ENCODE assay signal across 1 cellular context in the genomic region with DNA sequence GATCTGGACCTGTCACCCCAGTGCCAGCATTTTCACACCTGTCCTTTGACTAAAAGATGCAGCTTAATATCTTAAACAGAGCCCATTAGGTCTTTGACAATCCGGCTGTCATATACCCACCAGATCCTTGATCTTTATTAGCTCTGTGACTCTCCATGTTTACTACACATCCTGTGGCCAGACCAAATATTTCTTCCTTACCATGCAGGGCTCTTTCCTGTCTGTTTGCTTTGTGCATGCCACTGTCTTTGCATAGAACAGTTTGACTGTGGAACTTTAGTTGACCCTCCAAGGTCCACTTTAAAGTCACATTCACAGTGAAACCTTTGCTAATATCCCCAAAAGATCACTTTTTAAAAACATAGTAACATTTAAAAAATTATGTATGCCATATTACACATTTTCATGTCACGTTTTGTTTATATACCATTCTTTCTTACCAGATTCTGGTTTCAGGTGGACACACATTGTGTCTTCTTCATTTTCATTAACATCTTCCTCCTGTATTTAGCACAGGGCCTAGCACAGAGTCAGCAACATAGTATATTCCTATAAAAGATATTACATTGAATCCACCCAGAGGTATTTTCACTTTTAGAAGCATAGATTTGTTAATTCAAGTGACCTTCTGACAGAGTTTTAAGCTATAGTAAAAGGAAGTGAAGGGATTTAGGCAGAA.
TF ChIP-seq lines count a peak whose summit lies in the region.

No MANE protein-coding gene starts in this region.

TF ChIP-seq in HepG2, 621 proteins besides CTCF, POLR2A, EP300 and RAD21 (continued from another document and continues in another):
- no peak for TF ChIP-seq HOXA9 (CRISPR knock-in tag; IDR thresholded peaks at IDR 0.05; ENCODE audit: borderline replicate concordance)
- no peak for TF ChIP-seq NR3C1 (CRISPR knock-in tag; IDR thresholded peaks at IDR 0.05)
- TF ChIP-seq ZNF768 (CRISPR knock-in tag; IDR thresholded peaks at IDR 0.05), result no peak
- no peak for TF ChIP-seq ZNF703 (CRISPR knock-in tag; IDR thresholded peaks at IDR 0.05; ENCODE audit: borderline replicate concordance)
- peak; percentile 35; the same call in 1 of the 2 replicates for TF ChIP-seq SIX1 (CRISPR knock-in tag; IDR thresholded peaks at IDR 0.05; ENCODE audit: borderline replicate concordance)
- peak; percentile 28; the same call in 1 of the 2 replicates for TF ChIP-seq MIER2 (CRISPR knock-in tag; IDR thresholded peaks at IDR 0.05)
- no peak for TF ChIP-seq POLR2AphosphoS2 (IDR thresholded peaks at IDR 0.05; ENCODE audit: low read depth, low read length)
- no peak for TF ChIP-seq CENPT (CRISPR knock-in tag; IDR thresholded peaks at IDR 0.05; ENCODE audit: low read depth)
- no peak for TF ChIP-seq NBN (conservative IDR thresholded peaks at IDR 0.05)
- TF ChIP-seq ZNF367 (CRISPR knock-in tag; IDR thresholded peaks at IDR 0.05; ENCODE audit: borderline replicate concordance), result no peak
- TF ChIP-seq, protein P1, sequence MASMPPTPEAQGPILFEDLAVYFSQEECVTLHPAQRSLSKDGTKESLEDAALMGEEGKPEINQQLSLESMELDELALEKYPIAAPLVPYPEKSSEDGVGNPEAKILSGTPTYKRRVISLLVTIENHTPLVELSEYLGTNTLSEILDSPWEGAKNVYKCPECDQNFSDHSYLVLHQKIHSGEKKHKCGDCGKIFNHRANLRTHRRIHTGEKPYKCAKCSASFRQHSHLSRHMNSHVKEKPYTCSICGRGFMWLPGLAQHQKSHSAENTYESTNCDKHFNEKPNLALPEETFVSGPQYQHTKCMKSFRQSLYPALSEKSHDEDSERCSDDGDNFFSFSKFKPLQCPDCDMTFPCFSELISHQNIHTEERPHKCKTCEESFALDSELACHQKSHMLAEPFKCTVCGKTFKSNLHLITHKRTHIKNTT (CRISPR knock-in tag; IDR thresholded peaks at IDR 0.05), result no peak
- 0 out of 2 replicates have a peak, but pooled peaks have one; percentile 41 for TF ChIP-seq CBFB (CRISPR knock-in tag; IDR thresholded peaks at IDR 0.05)
- TF ChIP-seq, protein P2, sequence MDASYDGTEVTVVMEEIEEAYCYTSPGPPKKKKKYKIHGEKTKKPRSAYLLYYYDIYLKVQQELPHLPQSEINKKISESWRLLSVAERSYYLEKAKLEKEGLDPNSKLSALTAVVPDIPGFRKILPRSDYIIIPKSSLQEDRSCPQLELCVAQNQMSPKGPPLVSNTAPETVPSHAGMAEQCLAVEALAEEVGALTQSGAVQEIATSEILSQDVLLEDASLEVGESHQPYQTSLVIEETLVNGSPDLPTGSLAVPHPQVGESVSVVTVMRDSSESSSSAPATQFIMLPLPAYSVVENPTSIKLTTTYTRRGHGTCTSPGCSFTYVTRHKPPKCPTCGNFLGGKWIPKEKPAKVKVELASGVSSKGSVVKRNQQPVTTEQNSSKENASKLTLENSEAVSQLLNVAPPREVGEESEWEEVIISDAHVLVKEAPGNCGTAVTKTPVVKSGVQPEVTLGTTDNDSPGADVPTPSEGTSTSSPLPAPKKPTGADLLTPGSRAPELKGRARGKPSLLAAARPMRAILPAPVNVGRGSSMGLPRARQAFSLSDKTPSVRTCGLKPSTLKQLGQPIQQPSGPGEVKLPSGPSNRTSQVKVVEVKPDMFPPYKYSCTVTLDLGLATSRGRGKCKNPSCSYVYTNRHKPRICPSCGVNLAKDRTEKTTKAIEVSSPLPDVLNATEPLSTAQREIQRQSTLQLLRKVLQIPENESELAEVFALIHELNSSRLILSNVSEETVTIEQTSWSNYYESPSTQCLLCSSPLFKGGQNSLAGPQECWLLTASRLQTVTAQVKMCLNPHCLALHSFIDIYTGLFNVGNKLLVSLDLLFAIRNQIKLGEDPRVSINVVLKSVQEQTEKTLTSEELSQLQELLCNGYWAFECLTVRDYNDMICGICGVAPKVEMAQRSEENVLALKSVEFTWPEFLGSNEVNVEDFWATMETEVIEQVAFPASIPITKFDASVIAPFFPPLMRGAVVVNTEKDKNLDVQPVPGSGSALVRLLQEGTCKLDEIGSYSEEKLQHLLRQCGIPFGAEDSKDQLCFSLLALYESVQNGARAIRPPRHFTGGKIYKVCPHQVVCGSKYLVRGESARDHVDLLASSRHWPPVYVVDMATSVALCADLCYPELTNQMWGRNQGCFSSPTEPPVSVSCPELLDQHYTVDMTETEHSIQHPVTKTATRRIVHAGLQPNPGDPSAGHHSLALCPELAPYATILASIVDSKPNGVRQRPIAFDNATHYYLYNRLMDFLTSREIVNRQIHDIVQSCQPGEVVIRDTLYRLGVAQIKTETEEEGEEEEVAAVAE (CRISPR knock-in tag; IDR thresholded peaks at IDR 0.05; ENCODE audit: borderline replicate concordance), result 0 out of 2 replicates have a peak, but pooled peaks have one; percentile 62
- peak; percentile 57 for TF ChIP-seq ASH2L (IDR thresholded peaks at IDR 0.05; ENCODE audit: insufficient read length, low read depth, low read length)
- peak; percentile 91 for TF ChIP-seq DPF2 (CRISPR knock-in tag; IDR thresholded peaks at IDR 0.05; ENCODE audit: borderline replicate concordance, low read depth)
- TF ChIP-seq ZNF331 (CRISPR knock-in tag; IDR thresholded peaks at IDR 0.05), result peak; percentile 66; the same call in 1 of the 2 replicates
- TF ChIP-seq THAP11 (CRISPR knock-in tag; IDR thresholded peaks at IDR 0.05), result peak; percentile 43; the same call in 1 of the 2 replicates
- TF ChIP-seq MEIS2 (CRISPR knock-in tag; IDR thresholded peaks at IDR 0.05), result peak; percentile 41; the same call in 1 of the 2 replicates
- TF ChIP-seq, protein P3, sequence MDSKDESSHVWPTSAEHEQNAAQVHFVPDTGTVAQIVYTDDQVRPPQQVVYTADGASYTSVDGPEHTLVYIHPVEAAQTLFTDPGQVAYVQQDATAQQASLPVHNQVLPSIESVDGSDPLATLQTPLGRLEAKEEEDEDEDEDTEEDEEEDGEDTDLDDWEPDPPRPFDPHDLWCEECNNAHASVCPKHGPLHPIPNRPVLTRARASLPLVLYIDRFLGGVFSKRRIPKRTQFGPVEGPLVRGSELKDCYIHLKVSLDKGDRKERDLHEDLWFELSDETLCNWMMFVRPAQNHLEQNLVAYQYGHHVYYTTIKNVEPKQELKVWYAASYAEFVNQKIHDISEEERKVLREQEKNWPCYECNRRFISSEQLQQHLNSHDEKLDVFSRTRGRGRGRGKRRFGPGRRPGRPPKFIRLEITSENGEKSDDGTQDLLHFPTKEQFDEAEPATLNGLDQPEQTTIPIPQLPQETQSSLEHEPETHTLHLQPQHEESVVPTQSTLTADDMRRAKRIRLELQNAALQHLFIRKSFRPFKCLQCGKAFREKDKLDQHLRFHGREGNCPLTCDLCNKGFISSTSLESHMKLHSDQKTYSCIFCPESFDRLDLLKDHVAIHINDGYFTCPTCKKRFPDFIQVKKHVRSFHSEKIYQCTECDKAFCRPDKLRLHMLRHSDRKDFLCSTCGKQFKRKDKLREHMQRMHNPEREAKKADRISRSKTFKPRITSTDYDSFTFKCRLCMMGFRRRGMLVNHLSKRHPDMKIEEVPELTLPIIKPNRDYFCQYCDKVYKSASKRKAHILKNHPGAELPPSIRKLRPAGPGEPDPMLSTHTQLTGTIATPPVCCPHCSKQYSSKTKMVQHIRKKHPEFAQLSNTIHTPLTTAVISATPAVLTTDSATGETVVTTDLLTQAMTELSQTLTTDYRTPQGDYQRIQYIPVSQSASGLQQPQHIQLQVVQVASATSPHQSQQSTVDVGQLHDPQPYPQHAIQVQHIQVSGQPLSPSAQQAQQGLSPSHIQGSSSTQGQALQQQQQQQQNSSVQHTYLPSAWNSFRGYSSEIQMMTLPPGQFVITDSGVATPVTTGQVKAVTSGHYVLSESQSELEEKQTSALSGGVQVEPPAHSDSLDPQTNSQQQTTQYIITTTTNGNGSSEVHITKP (CRISPR knock-in tag; IDR thresholded peaks at IDR 0.05; ENCODE audit: low read depth), result peak; percentile 53; the same call in 1 of the 2 replicates
- TF ChIP-seq, protein P4, sequence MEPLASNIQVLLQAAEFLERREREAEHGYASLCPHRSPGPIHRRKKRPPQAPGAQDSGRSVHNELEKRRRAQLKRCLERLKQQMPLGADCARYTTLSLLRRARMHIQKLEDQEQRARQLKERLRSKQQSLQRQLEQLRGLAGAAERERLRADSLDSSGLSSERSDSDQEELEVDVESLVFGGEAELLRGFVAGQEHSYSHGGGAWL (CRISPR knock-in tag; IDR thresholded peaks at IDR 0.05), result no peak
- TF ChIP-seq, protein P5, sequence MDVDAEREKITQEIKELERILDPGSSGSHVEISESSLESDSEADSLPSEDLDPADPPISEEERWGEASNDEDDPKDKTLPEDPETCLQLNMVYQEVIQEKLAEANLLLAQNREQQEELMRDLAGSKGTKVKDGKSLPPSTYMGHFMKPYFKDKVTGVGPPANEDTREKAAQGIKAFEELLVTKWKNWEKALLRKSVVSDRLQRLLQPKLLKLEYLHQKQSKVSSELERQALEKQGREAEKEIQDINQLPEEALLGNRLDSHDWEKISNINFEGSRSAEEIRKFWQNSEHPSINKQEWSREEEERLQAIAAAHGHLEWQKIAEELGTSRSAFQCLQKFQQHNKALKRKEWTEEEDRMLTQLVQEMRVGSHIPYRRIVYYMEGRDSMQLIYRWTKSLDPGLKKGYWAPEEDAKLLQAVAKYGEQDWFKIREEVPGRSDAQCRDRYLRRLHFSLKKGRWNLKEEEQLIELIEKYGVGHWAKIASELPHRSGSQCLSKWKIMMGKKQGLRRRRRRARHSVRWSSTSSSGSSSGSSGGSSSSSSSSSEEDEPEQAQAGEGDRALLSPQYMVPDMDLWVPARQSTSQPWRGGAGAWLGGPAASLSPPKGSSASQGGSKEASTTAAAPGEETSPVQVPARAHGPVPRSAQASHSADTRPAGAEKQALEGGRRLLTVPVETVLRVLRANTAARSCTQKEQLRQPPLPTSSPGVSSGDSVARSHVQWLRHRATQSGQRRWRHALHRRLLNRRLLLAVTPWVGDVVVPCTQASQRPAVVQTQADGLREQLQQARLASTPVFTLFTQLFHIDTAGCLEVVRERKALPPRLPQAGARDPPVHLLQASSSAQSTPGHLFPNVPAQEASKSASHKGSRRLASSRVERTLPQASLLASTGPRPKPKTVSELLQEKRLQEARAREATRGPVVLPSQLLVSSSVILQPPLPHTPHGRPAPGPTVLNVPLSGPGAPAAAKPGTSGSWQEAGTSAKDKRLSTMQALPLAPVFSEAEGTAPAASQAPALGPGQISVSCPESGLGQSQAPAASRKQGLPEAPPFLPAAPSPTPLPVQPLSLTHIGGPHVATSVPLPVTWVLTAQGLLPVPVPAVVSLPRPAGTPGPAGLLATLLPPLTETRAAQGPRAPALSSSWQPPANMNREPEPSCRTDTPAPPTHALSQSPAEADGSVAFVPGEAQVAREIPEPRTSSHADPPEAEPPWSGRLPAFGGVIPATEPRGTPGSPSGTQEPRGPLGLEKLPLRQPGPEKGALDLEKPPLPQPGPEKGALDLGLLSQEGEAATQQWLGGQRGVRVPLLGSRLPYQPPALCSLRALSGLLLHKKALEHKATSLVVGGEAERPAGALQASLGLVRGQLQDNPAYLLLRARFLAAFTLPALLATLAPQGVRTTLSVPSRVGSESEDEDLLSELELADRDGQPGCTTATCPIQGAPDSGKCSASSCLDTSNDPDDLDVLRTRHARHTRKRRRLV (CRISPR knock-in tag; IDR thresholded peaks at IDR 0.05), result no peak
- no peak for TF ChIP-seq ELF4 (CRISPR knock-in tag; IDR thresholded peaks at IDR 0.05; ENCODE audit: borderline replicate concordance)
- TF ChIP-seq, protein P6, sequence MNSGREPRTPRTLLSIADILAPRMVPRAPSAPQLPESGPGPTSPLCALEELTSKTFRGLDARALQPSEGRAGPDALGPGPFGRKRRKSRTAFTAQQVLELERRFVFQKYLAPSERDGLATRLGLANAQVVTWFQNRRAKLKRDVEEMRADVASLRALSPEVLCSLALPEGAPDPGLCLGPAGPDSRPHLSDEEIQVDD (CRISPR knock-in tag; IDR thresholded peaks at IDR 0.05; ENCODE audit: borderline replicate concordance), result no peak
- TF ChIP-seq, protein P7, sequence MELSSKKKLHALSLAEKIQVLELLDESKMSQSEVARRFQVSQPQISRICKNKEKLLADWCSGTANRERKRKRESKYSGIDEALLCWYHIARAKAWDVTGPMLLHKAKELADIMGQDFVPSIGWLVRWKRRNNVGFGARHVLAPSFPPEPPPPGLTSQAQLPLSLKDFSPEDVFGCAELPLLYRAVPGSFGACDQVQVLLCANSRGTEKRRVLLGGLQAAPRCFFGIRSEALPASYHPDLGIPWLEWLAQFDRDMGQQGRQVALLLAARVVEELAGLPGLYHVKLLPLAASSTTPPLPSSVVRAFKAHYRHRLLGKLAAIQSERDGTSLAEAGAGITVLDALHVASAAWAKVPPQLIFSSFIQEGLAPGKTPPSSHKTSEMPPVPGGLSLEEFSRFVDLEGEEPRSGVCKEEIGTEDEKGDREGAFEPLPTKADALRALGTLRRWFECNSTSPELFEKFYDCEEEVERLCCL (CRISPR knock-in tag; IDR thresholded peaks at IDR 0.05; ENCODE audit: borderline replicate concordance), result no peak
- TF ChIP-seq ZNF879 (CRISPR knock-in tag; IDR thresholded peaks at IDR 0.05), result no peak
- no peak for TF ChIP-seq TBP (CRISPR knock-in tag; IDR thresholded peaks at IDR 0.05)
- TF ChIP-seq JDP2 (CRISPR knock-in tag; IDR thresholded peaks at IDR 0.05; ENCODE audit: borderline replicate concordance), result no peak
- peak; percentile 54; the same call in 1 of the 2 replicates for TF ChIP-seq LCORL (IDR thresholded peaks at IDR 0.05)
- TF ChIP-seq LCORL (CRISPR knock-in tag; IDR thresholded peaks at IDR 0.05), result peak; percentile 76
- no peak for TF ChIP-seq ZNF136 (CRISPR knock-in tag; IDR thresholded peaks at IDR 0.05; ENCODE audit: low read depth)
- TF ChIP-seq AGO1 (IDR thresholded peaks at IDR 0.05; ENCODE audit: low read depth, low read length, poor library complexity, severe bottlenecking), result no peak
- no peak for TF ChIP-seq FOXM1 (CRISPR knock-in tag; IDR thresholded peaks at IDR 0.05)
- TF ChIP-seq KDM6A (CRISPR knock-in tag; IDR thresholded peaks at IDR 0.05; ENCODE audit: low read depth), result peak; percentile 85
- TF ChIP-seq, protein P8, sequence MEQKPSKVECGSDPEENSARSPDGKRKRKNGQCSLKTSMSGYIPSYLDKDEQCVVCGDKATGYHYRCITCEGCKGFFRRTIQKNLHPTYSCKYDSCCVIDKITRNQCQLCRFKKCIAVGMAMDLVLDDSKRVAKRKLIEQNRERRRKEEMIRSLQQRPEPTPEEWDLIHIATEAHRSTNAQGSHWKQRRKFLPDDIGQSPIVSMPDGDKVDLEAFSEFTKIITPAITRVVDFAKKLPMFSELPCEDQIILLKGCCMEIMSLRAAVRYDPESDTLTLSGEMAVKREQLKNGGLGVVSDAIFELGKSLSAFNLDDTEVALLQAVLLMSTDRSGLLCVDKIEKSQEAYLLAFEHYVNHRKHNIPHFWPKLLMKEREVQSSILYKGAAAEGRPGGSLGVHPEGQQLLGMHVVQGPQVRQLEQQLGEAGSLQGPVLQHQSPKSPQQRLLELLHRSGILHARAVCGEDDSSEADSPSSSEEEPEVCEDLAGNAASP (CRISPR knock-in tag; IDR thresholded peaks at IDR 0.05; ENCODE audit: borderline replicate concordance), result peak; percentile 62; the same call in 1 of the 2 replicates
- no peak for TF ChIP-seq ZNF20 (CRISPR knock-in tag; IDR thresholded peaks at IDR 0.05)
- TF ChIP-seq TBX3 (IDR thresholded peaks at IDR 0.05; ENCODE audit: borderline replicate concordance), result peak; percentile 52; the same call in 1 of the 2 replicates
- TF ChIP-seq, protein P9, sequence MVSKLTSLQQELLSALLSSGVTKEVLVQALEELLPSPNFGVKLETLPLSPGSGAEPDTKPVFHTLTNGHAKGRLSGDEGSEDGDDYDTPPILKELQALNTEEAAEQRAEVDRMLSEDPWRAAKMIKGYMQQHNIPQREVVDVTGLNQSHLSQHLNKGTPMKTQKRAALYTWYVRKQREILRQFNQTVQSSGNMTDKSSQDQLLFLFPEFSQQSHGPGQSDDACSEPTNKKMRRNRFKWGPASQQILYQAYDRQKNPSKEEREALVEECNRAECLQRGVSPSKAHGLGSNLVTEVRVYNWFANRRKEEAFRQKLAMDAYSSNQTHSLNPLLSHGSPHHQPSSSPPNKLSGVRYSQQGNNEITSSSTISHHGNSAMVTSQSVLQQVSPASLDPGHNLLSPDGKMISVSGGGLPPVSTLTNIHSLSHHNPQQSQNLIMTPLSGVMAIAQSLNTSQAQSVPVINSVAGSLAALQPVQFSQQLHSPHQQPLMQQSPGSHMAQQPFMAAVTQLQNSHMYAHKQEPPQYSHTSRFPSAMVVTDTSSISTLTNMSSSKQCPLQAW (CRISPR knock-in tag; IDR thresholded peaks at IDR 0.05), result peak; percentile 59; the same call in 1 of the 2 replicates
